14 cellular contexts compared by ENCODE assay signal in genomic region chr1:236389253-236389652, GRCh38. TPM values are rescaled to one million over a fixed set of nuclear protein-coding genes. Genes with fewer than 3 reads are reported as not detected.
"Had no signal": no experiment of that assay in that cellular context is flagged by ENCODE, and none has a peak within 500 bp of the region (broad histone marks: within the 10 kb centered on the region; RNA-seq: fewer than 3 reads in every experiment).

No MANE protein-coding gene starts in this region.

- ATAC-seq: stimulated activated effector memory CD8-positive, alpha-beta T cell treated with anti-CD3 and anti-CD28 coated beads, Interleukin-12 subunit alpha, Interleukin-12 subunit beta, amount 100 ng/mL, for 72 hours; upper lobe of right lung had no signal

- FAIRE-seq: endothelial cell of umbilical vein had no signal

- H3K27ac ChIP-seq: adrenal gland, cardiac muscle cell, sigmoid colon, stomach, upper lobe of right lung had no signal

- DNase-seq: activated CD4-positive, alpha-beta T cell treated with anti-CD3 and anti-CD28 coated beads, Interleukin-2, amount 10 ng/mL, durations not matched to agents 7 days and 5 days; activated gamma-delta T cell; adrenal gland; effector memory CD4-positive, alpha-beta T cell; foreskin fibroblast; sigmoid colon; stimulated activated CD4-positive, alpha-beta T cell treated with anti-CD3 and anti-CD28 coated beads, Interleukin-4, amount 100 ng/mL, for 24 hours; stomach; upper lobe of right lung had no signal

- H3K4me1 ChIP-seq: adrenal gland, sigmoid colon, upper lobe of right lung had no signal

- H3K4me3 ChIP-seq: adrenal gland, cardiac muscle cell, sigmoid colon, stomach, upper lobe of right lung had no signal

- H3K36me3 ChIP-seq: adrenal gland, cardiac muscle cell, sigmoid colon, stomach, upper lobe of right lung had no signal

- H3K27me3 ChIP-seq: stomach had no signal

- H3K9me3 ChIP-seq: adrenal gland, sigmoid colon, stomach, upper lobe of right lung had no signal

RNA-seq across cellular contexts. Expression of gene EDARADD, which starts 4.8 kb away (rescaled TPM):
- total RNA-seq: endothelial cell of umbilical vein, glomerular endothelial cell, pulmonary artery endothelial cell had no signal
- polyA plus RNA-seq: endothelial cell of umbilical vein had no signal
